1 cellular context compared by ENCODE assay signal in the genomic region with DNA sequence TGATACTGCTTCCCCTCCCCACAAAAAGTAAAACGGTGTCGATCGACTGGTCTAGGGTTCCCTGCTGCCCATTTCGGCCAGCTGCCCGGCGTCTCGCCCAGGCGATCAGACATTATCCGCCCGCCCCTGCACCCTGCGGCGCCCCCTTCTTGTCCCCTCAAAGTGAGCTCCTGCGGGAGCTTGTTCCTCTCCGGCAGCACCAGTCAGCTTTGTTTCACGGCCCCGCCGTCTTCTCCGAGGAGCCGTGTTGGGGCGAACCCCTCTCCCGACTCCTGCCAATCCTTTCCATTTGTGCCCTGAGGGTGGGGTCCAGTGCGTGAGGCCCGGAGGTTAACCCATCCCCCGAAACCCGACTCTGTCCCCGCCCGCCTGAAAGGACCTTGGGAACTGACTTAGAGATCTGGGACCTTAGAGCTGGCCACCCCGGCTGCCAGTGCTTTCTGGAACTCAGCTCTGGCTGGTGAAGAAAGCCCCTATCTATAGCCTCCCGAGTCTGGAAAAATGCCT.
TF ChIP-seq lines count a peak whose summit lies in the region.

No MANE protein-coding gene starts in this region.

TF ChIP-seq in neural cell, 6 proteins besides CTCF, POLR2A, EP300 and RAD21 (continued from another document):
- TF ChIP-seq, protein P1, sequence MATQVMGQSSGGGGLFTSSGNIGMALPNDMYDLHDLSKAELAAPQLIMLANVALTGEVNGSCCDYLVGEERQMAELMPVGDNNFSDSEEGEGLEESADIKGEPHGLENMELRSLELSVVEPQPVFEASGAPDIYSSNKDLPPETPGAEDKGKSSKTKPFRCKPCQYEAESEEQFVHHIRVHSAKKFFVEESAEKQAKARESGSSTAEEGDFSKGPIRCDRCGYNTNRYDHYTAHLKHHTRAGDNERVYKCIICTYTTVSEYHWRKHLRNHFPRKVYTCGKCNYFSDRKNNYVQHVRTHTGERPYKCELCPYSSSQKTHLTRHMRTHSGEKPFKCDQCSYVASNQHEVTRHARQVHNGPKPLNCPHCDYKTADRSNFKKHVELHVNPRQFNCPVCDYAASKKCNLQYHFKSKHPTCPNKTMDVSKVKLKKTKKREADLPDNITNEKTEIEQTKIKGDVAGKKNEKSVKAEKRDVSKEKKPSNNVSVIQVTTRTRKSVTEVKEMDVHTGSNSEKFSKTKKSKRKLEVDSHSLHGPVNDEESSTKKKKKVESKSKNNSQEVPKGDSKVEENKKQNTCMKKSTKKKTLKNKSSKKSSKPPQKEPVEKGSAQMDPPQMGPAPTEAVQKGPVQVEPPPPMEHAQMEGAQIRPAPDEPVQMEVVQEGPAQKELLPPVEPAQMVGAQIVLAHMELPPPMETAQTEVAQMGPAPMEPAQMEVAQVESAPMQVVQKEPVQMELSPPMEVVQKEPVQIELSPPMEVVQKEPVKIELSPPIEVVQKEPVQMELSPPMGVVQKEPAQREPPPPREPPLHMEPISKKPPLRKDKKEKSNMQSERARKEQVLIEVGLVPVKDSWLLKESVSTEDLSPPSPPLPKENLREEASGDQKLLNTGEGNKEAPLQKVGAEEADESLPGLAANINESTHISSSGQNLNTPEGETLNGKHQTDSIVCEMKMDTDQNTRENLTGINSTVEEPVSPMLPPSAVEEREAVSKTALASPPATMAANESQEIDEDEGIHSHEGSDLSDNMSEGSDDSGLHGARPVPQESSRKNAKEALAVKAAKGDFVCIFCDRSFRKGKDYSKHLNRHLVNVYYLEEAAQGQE (IDR thresholded peaks at IDR 0.05; ENCODE audit: borderline replicate concordance), result no peak
- TF ChIP-seq MXI1 (conservative IDR thresholded peaks at IDR 0.05; ENCODE audit: poor library complexity, severe bottlenecking) (no peak), EZH2 (IDR thresholded peaks at IDR 0.05; ENCODE audit: borderline replicate concordance, insufficient read depth, low read length, poor library complexity, severe bottlenecking) (no peak), POLR2AphosphoS5 (IDR thresholded peaks at IDR 0.05) (no peak), TAF1 (IDR thresholded peaks at IDR 0.05; ENCODE audit: low read depth) (no peak)
